ENCODE assay signal across 8 cellular contexts in the genomic region with DNA sequence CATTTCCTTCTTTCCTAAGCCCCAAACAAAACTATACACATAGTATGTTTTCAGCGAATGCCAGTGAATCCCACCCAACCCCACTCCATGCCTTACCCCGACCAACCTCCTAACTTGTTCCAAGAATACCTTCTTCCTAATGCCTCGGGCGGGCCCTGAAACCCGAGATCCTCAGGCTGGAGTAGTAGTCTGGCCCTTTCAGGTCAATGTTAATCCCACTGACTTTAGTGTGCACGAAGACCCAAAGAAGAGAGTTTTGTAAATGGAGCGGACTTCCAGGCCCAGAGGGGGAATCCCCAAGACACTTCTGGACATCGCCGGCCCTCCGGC. TPM values are rescaled to one million over a fixed set of nuclear protein-coding genes. Genes with fewer than 3 reads are reported as not detected.
DNase-seq lines count a peak whose midpoint lies in the region; ATAC-seq and TF ChIP-seq lines count a peak whose summit lies in the region.

No MANE protein-coding gene starts in this region.

- no peak overlapping the region for H3K27ac Mint-ChIP-seq in Caco-2 (ENCODE audit: unreplicated experiment)

- H3K36me3 Mint-ChIP-seq in Caco-2 (ENCODE audit: insufficient read depth, unreplicated experiment) = peaks cover 32% of the 10 kb centered on the region

- H3K27me3 Mint-ChIP-seq in Caco-2 (ENCODE audit: insufficient read depth, unreplicated experiment) = no peaks in the 10 kb centered on the region

- TF ChIP-seq CTCF in Caco-2 (IDR thresholded peaks at IDR 0.05; ENCODE audit: insufficient read depth in 1 of 2, low read depth in 1 of 2, low read length in 1 of 2, severe bottlenecking in 1 of 2, unreplicated experiment in 1 of 2) (no peak), NB4 (IDR thresholded peaks at IDR 0.05; ENCODE audit: low read depth, low read length) (no peak), esophagus squamous epithelium (IDR thresholded peaks at IDR 0.05) (no peak), parathyroid adenoma (IDR thresholded peaks at IDR 0.05) (no peak)

- H3K9me3 Mint-ChIP-seq in Caco-2 (ENCODE audit: unreplicated experiment) = no peaks in the 10 kb centered on the region

- peaks cover 6% of the 10 kb centered on the region for H3K4me1 Mint-ChIP-seq in Caco-2 (ENCODE audit: low read depth, unreplicated experiment)

- H3K27me3 ChIP-seq in Caco-2 (replicated peaks; ENCODE audit: control insufficient read depth, insufficient read depth, low read length) (no peaks in the 10 kb centered on the region), esophagus squamous epithelium (no peaks in the 10 kb centered on the region), parathyroid adenoma (ENCODE audit: control insufficient read depth, insufficient read depth, low read length) (no peaks in the 10 kb centered on the region)

- no peak overlapping the region for H3K4me3 Mint-ChIP-seq in Caco-2 (ENCODE audit: unreplicated experiment)

- CTCF ChIA-PET in Caco-2 (lab: Charles Lee) = interaction anchor here (1.2 kb wide), 1 partner anchor 10 kb away, joined by 8 read pairs; no protein-coding TSS in a partner anchor

- peaks cover 3% of the 10 kb centered on the region for H3K36me3 ChIP-seq in Caco-2 (ENCODE audit: control insufficient read depth, insufficient read depth, low read length)
- peaks cover 41 to 72% (median 50%) of the 10 kb centered on the region in 3 donors for H3K36me3 ChIP-seq in esophagus squamous epithelium
- no peaks in the 10 kb centered on the region for H3K36me3 ChIP-seq in parathyroid adenoma (ENCODE audit: control insufficient read depth, insufficient read depth, low read length)

- peak overlapping the region; percentile 90 to 96 (median 92) for H3K27ac ChIP-seq in esophagus squamous epithelium
- H3K27ac ChIP-seq in parathyroid adenoma = peak overlapping the region; percentile 81

- no peak for DNase-seq in Caco-2
- no peak for DNase-seq in NB4 (ENCODE audit: low read depth)
- DNase-seq in esophagus squamous epithelium (lab: John Stamatoyannopoulos, UW) = no peak
- DNase-seq in HK-2 (ENCODE audit: unreplicated experiment) = no peak
- DNase-seq in superior temporal gyrus (ENCODE audit: extremely low spot score) = no peak
- no peak for DNase-seq in activated CD8-positive, alpha-beta memory T cell treated with anti-CD3 and anti-CD28 coated beads, Interleukin-2, amount 50 U/mL, for 4 hours

- no peaks in the 10 kb centered on the region for H3K9me3 ChIP-seq in Caco-2
- no peaks in the 10 kb centered on the region for H3K9me3 ChIP-seq in esophagus squamous epithelium
- no peaks in the 10 kb centered on the region for H3K9me3 ChIP-seq in parathyroid adenoma (ENCODE audit: control insufficient read depth, low read length)

- H3K9ac ChIP-seq in parathyroid adenoma = peak overlapping the region; percentile 49

- peak overlapping the region; percentile 98 for H3K4me2 ChIP-seq in parathyroid adenoma (ENCODE audit: low read length)

- peaks cover 23% of the 10 kb centered on the region for H3K79me2 ChIP-seq in parathyroid adenoma

- H3K4me1 ChIP-seq in Caco-2 (0 out of 2 replicates have a peak, but pooled peaks cover 7% of the 10 kb centered on the region), esophagus squamous epithelium (peaks cover 22 to 50% (median 32%) of the 10 kb centered on the region in 3 donors), parathyroid adenoma (peaks cover 18% of the 10 kb centered on the region)

- no TSS peak for BruUV-seq in Caco-2 (replicated peaks; lab: Mats Ljungman, UMichigan)

- POLR2A ChIA-PET in Caco-2 (lab: Charles Lee) = interaction anchor here (0.6 to 1.3 kb wide), 5 partner anchors 9 to 234 kb away, joined by 3 to 6 read pairs (median 3); no protein-coding TSS in a partner anchor

- 1% methylated on average over 9 to 10 of the region's 10 CpGs for WGBS in esophagus squamous epithelium, 2 donors

- H2AFZ ChIP-seq in parathyroid adenoma = peak overlapping the region; percentile 70

- no peak for ATAC-seq in HG03097 (IDR thresholded peaks at IDR 0.05; ENCODE audit: low FRiP score, unreplicated experiment)

- intact Hi-C loops in Caco-2 (cut with micrococcal nuclease; ENCODE audit: unreplicated experiment) = no loop called here
- intact Hi-C loops in esophagus squamous epithelium (cut with DNase I) = no loop called here

- TF ChIP-seq POLR2A in NB4 (IDR thresholded peaks at IDR 0.05; ENCODE audit: extremely low read depth, insufficient read length) = no peak
- no peak for TF ChIP-seq POLR2A in esophagus squamous epithelium (IDR thresholded peaks at IDR 0.05)

- peak overlapping the region; percentile 51 for H3K4me3 ChIP-seq in Caco-2 (ENCODE audit: low read depth, low read length)
- H3K4me3 ChIP-seq in NB4 (ENCODE audit: low read depth, low read length) = peak overlapping the region; percentile 93
- H3K4me3 ChIP-seq in esophagus squamous epithelium = peak overlapping the region; percentile 75 to 94 (median 87)
- peak overlapping the region; percentile 99 for H3K4me3 ChIP-seq in parathyroid adenoma (ENCODE audit: low read depth, low read length)

RNA-seq across cellular contexts. Expression of a gene that starts 0.4 kb away (rescaled TPM):
- total RNA-seq in Caco-2 (2022) = 83.3 and 99.8 TPM in 2 replicates
- total RNA-seq in esophagus squamous epithelium = 10 to 100 TPM; 50.5 to 73.5 (median 71.8) TPM

RNA-seq across cellular contexts. Expression of a gene that starts 0.6 kb away (rescaled TPM):
- 43.7 and 45.1 TPM in 2 replicates for total RNA-seq in Caco-2 (2022)
- total RNA-seq in esophagus squamous epithelium = 10 to 100 TPM; 14.7 to 34.3 (median 25.9) TPM

RNA-seq across cellular contexts. Expression of a gene that starts 6.2 kb away (rescaled TPM):
- total RNA-seq in Caco-2 (2022) = 0.14 and 0.19 TPM in 2 replicates
- under 1 TPM in 3 of 4 donors, not detected in 1; 0.38 to 0.83 (median 0.64) TPM for total RNA-seq in esophagus squamous epithelium

RNA-seq across cellular contexts. Expression of a gene that starts 39.0 kb away (rescaled TPM):
- total RNA-seq in Caco-2 (2022) (34.0 and 39.4 TPM in 2 replicates), esophagus squamous epithelium (10 to 100 TPM in 3 of 4 donors, 1 to 10 TPM in 1; 9.5 to 20.2 (median 10.9) TPM)

RNA-seq across cellular contexts. Expression of a gene that starts 59.5 kb away (rescaled TPM):
- total RNA-seq in Caco-2 (2022) (79.3 and 93.4 TPM in 2 replicates), esophagus squamous epithelium (10 to 100 TPM; 17.6 to 34.9 (median 26.5) TPM)
